Comparison of ENCODE assay signal across 24 cellular contexts in genomic region chr16:82259731-82260130, GRCh38.
"Had no signal": no experiment of that assay in that cellular context is flagged by ENCODE, and none has a peak within 500 bp of the region (broad histone marks: within the 10 kb centered on the region; RNA-seq: fewer than 3 reads in every experiment).

No MANE protein-coding gene starts in this region.

- H3K27ac ChIP-seq: colonic mucosa, coronary artery, dorsolateral prefrontal cortex, epithelial cell of prostate, esophagus muscularis mucosa, esophagus squamous epithelium, foreskin keratinocyte, gastrocnemius medialis, gastroesophageal sphincter, heart left ventricle, heart right ventricle had no signal

- ATAC-seq: esophagus mucosa, foreskin keratinocyte, gastrocnemius medialis, gastroesophageal sphincter, heart left ventricle, heart right ventricle had no signal

- H3K4me3 Mint-ChIP-seq: dendritic cell treated with granulocyte-macrophage colony-stimulating factor and Interleukin-4, amounts not matched to agents 40 ng/mL and 50 ng/mL, for 4 days; endodermal cell had no signal

- H3K4me3 ChIP-seq: colonic mucosa, coronary artery, dorsolateral prefrontal cortex, esophagus muscularis mucosa, esophagus squamous epithelium, gastrocnemius medialis, gastroesophageal sphincter, heart left ventricle, heart right ventricle had no signal

- H3K4me1 ChIP-seq: colonic mucosa, foreskin keratinocyte had no signal

- H3K36me3 ChIP-seq: colonic mucosa, esophagus muscularis mucosa, esophagus squamous epithelium, gastrocnemius medialis, gastroesophageal sphincter, heart left ventricle, heart right ventricle had no signal

- H3K9me3 ChIP-seq: colonic mucosa, esophagus muscularis mucosa, esophagus squamous epithelium, gastrocnemius medialis, gastroesophageal sphincter, heart left ventricle, heart right ventricle had no signal

- H3K9me3 Mint-ChIP-seq: endodermal cell had no signal

- H3K27ac Mint-ChIP-seq: dendritic cell treated with granulocyte-macrophage colony-stimulating factor and Interleukin-4, amounts not matched to agents 40 ng/mL and 50 ng/mL, for 4 days; endodermal cell had no signal

- H3K27me3 ChIP-seq: esophagus muscularis mucosa, gastrocnemius medialis, gastroesophageal sphincter, heart left ventricle had no signal

- DNase-seq: colonic mucosa; cortex of kidney; dermis blood vessel endothelial cell; dorsolateral prefrontal cortex; effector CD4-positive, alpha-beta T cell; effector CD8-positive, alpha-beta T cell; effector memory CD4-positive, alpha-beta T cell; endodermal cell; erythroblast; esophagus squamous epithelium; foreskin fibroblast; foreskin melanocyte; gastrocnemius medialis; glutamatergic neuron; head of caudate nucleus; heart left ventricle; heart right ventricle had no signal
